12 cellular contexts compared by ENCODE assay signal in genomic region chr16:73069581-73070262, GRCh38. TPM values are rescaled to one million over a fixed set of nuclear protein-coding genes. Genes with fewer than 3 reads are reported as not detected.
DNase-seq lines count a peak whose midpoint lies in the region; ATAC-seq and TF ChIP-seq lines count a peak whose summit lies in the region.
"Had no signal": no experiment of that assay in that cellular context is flagged by ENCODE, and none has a peak within 500 bp of the region (broad histone marks: within the 10 kb centered on the region; RNA-seq: fewer than 3 reads in every experiment).

No MANE protein-coding gene starts in this region.

- peaks cover 0 to 16% (median 4%) of the 10 kb centered on the region in 7 donors for H3K4me1 Mint-ChIP-seq in naive thymus-derived CD4-positive, alpha-beta T cell

- H3K9me3 ChIP-seq in iPS-15b (ENCODE audit: control insufficient read depth, insufficient read depth, low read length) (no peaks in the 10 kb centered on the region), prostate gland (no peaks in the 10 kb centered on the region)
- no peaks in the 10 kb centered on the region for H3K9me3 ChIP-seq in naive thymus-derived CD4-positive, alpha-beta T cell (ENCODE audit: control insufficient read depth in 2 of 3, low read length in 3 of 3)
- H3K9me3 ChIP-seq: mucosa of descending colon had no signal

- H3K27ac ChIP-seq in C4-2B (0 out of 2 replicates have a peak overlapping the region, but pooled peaks have one; percentile 74), VCaP (peak overlapping the region; percentile 91), prostate gland (peak overlapping the region; percentile 74 to 79)
- no peak overlapping the region for H3K27ac ChIP-seq in naive thymus-derived CD4-positive, alpha-beta T cell (ENCODE audit: low read depth, low read length)

- H3K27ac Mint-ChIP-seq in naive thymus-derived CD4-positive, alpha-beta T cell, result no peak overlapping the region
- H3K27ac Mint-ChIP-seq: stimulated activated naive CD8-positive, alpha-beta T cell treated with anti-CD3 and anti-CD28 coated beads, Interleukin-15, Interleukin-2, amounts not matched to agents 100 ng/mL and 50 ng/mL, for 24 hours had no signal

- TF ChIP-seq CTCF in C4-2B (conservative IDR thresholded peaks at IDR 0.05) (no peak), VCaP (conservative IDR thresholded peaks at IDR 0.05) (no peak), prostate gland (IDR thresholded peaks at IDR 0.05) (no peak)

- 92% methylated on average over 5 of the region's 5 CpGs for whole genome bisulfite sequencing in prostate gland

- peak overlapping the region in 2 of 10 donors; percentile 1 to 79 for H3K4me3 Mint-ChIP-seq in naive thymus-derived CD4-positive, alpha-beta T cell
- H3K4me3 Mint-ChIP-seq: stimulated activated naive CD8-positive, alpha-beta T cell treated with anti-CD3 and anti-CD28 coated beads, Interleukin-15, Interleukin-2, amounts not matched to agents 100 ng/mL and 50 ng/mL, for 24 hours had no signal

- H3K4me3 ChIP-seq in iPS-15b (ENCODE audit: low read depth, low read length) (peak overlapping the region; percentile 3), prostate gland (no peak overlapping the region)
- H3K4me3 ChIP-seq in naive thymus-derived CD4-positive, alpha-beta T cell (ENCODE audit: low read length), result no peak overlapping the region
- H3K4me3 ChIP-seq: mucosa of descending colon had no signal

- no peak for ATAC-seq in naive thymus-derived CD4-positive, alpha-beta T cell

- CTCF ChIA-PET in naive thymus-derived CD4-positive, alpha-beta T cell (lab: Charles Lee), result no interaction called here
- CTCF ChIA-PET in HEK293T (lab: Yijun Ruan, JAX), result interaction anchor here (0.9 kb wide), 2 partner anchors 13 to 19 kb away, joined by 3 read pairs; no protein-coding TSS in a partner anchor

- H3K36me3 Mint-ChIP-seq in naive thymus-derived CD4-positive, alpha-beta T cell, result no peaks in the 10 kb centered on the region

- no peak for TF ChIP-seq POLR2A in prostate gland (IDR thresholded peaks at IDR 0.05)

- H3K27me3 Mint-ChIP-seq in naive thymus-derived CD4-positive, alpha-beta T cell, result peaks cover 41 to 80% (median 60%) of the 10 kb centered on the region in 5 donors

- DNase-seq in prostate gland (ENCODE audit: low spot score) (no peak), SW480 (ENCODE audit: low spot score) (no peak), HEK293T (ENCODE audit: extremely low spot score) (no peak), T-helper 1 cell (no peak)
- DNase-seq in naive thymus-derived CD4-positive, alpha-beta T cell, result no peak
- DNase-seq: MM.1S; stimulated activated CD4-positive, alpha-beta T cell treated with anti-CD3 and anti-CD28 coated beads, Interleukin-2, amount 100 ng/mL, for 24 hours had no signal

- H3K27me3 ChIP-seq in iPS-15b (ENCODE audit: control insufficient read depth, insufficient read depth, low read length), result peaks cover 79% of the 10 kb centered on the region
- H3K27me3 ChIP-seq in prostate gland (replicated peaks; ENCODE audit: insufficient read depth), result no peaks in the 10 kb centered on the region
- peaks cover 0 to 4% of the 10 kb centered on the region in 2 donors for H3K27me3 ChIP-seq in naive thymus-derived CD4-positive, alpha-beta T cell (ENCODE audit: control insufficient read depth in 2 of 2, insufficient read depth in 2 of 2, low read length in 2 of 2)

- H3K9ac ChIP-seq in iPS-15b (ENCODE audit: low read depth, low read length), result no peak overlapping the region

- H3K9me3 Mint-ChIP-seq in naive thymus-derived CD4-positive, alpha-beta T cell, result peaks cover 0 to 5% (median 0%) of the 10 kb centered on the region in 11 donors
- H3K9me3 Mint-ChIP-seq: stimulated activated naive CD8-positive, alpha-beta T cell treated with anti-CD3 and anti-CD28 coated beads, Interleukin-15, Interleukin-2, amounts not matched to agents 100 ng/mL and 50 ng/mL, for 24 hours had no signal

- H3K4me1 ChIP-seq in iPS-15b (ENCODE audit: control insufficient read depth, insufficient read depth, low read length) (peaks cover 11% of the 10 kb centered on the region), prostate gland (replicated peaks) (peaks cover 8% of the 10 kb centered on the region)
- no peaks in the 10 kb centered on the region for H3K4me1 ChIP-seq in naive thymus-derived CD4-positive, alpha-beta T cell (ENCODE audit: control insufficient read depth in 2 of 2, insufficient read depth in 2 of 2, low read length in 2 of 2)

- H3K36me3 ChIP-seq in iPS-15b (ENCODE audit: control insufficient read depth, insufficient read depth, low read length) (no peaks in the 10 kb centered on the region), prostate gland (no peaks in the 10 kb centered on the region)
- H3K36me3 ChIP-seq in naive thymus-derived CD4-positive, alpha-beta T cell (ENCODE audit: control insufficient read depth in 2 of 3, insufficient read depth in 3 of 3, low read length in 3 of 3), result no peaks in the 10 kb centered on the region

- POLR2A ChIA-PET in naive thymus-derived CD4-positive, alpha-beta T cell (lab: Charles Lee), result no interaction called here
- POLR2A ChIA-PET in HEK293T (lab: Yijun Ruan, JAX), result interaction anchor here (0.7 to 1.4 kb wide), 6 partner anchors 13 to 107 kb away, joined by 3 to 6 read pairs (median 4); no protein-coding TSS in a partner anchor

- intact Hi-C loops in prostate gland (cut with DNase I), result loop anchor here (5.0 kb wide), 1 partner anchor 103 kb away; no protein-coding TSS in a partner anchor
- intact Hi-C loops in naive thymus-derived CD4-positive, alpha-beta T cell (cut with micrococcal nuclease), result no loop called here

TF ChIP-seq in HEK293T, 16 proteins besides CTCF, POLR2A, EP300 and RAD21:
- no peak for TF ChIP-seq SP1 (IDR thresholded peaks at IDR 0.05)
- TF ChIP-seq FOXK2 (IDR thresholded peaks at IDR 0.05), result no peak
- TF ChIP-seq TARDBP (IDR thresholded peaks at IDR 0.05), result no peak
- TF ChIP-seq LEF1 (IDR thresholded peaks at IDR 0.05; ENCODE audit: borderline replicate concordance), result no peak

RNA-seq across cellular contexts. Expression of gene ZFHX3, which starts 21.8 kb away (rescaled TPM):
- total RNA-seq in prostate gland, result 10 to 100 TPM; 51.1 to 53.9 TPM
- 1 to 10 TPM; 1.5 to 9.8 (median 2.2) TPM for total RNA-seq in naive thymus-derived CD4-positive, alpha-beta T cell
- polyA plus RNA-seq in naive thymus-derived CD4-positive, alpha-beta T cell, result under 1 TPM; 0.09 to 0.21 TPM

Comparison
In these comparisons a context has a peak if more than half of its experiments do, and no peak if none do; other contexts are left out.
1. RNA of gene ZFHX3, which starts 21.8 kb away (total RNA-seq): 51.1 to 53.9 TPM in prostate gland; 1.5 to 9.8 TPM in naive thymus-derived CD4-positive, alpha-beta T cell; every median in the first group is over 4 times any median in the second.